In the genomic region with DNA sequence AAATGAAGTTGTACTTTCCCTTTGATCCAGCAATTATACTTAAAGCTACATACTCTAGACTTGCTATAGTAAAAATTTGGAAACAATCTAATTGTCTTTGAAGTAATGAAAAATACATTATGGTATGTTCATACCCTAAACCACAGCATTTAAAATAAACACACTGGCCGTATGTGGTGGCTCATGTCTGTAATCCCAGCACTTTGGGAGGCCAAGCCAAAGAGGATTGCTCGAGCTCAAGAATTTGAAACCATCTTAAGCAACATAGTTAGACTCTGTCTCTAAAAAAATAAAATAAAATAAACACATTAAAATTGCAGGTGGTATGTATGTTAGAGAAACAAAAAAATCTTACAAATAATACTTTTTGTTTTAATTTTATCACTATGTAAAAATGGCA, we compare ENCODE assay signal across 23 cellular contexts.
"Had no signal": no experiment of that assay in that cellular context is flagged by ENCODE, and none has a peak within 500 bp of the region (broad histone marks: within the 10 kb centered on the region; RNA-seq: fewer than 3 reads in every experiment).

No MANE protein-coding gene starts in this region.

- H3K27me3 ChIP-seq: body of pancreas, gastrocnemius medialis, pancreas, right atrium auricular region, upper lobe of right lung had no signal

- H3K9me3 ChIP-seq: body of pancreas, gastrocnemius medialis, left ventricle myocardium inferior, pancreas, psoas muscle, right atrium auricular region, upper lobe of right lung had no signal

- H3K36me3 ChIP-seq: gastrocnemius medialis, left ventricle myocardium inferior, pancreas, right atrium auricular region, upper lobe of right lung had no signal

- H3K4me1 ChIP-seq: body of pancreas, gastrocnemius medialis, left ventricle myocardium inferior, pancreas, psoas muscle, right atrium auricular region, upper lobe of right lung had no signal

- DNase-seq: activated B cell treated with CpG ODN at 0.5 μM for 24 hours; activated CD4-positive, alpha-beta T cell treated with anti-CD3 and anti-CD28 coated beads for 4 hours; activated CD4-positive, alpha-beta T cell treated with anti-CD3 and anti-CD28 coated beads, Interleukin-2, amount 50 U/mL, for 48 hours; activated CD8-positive, alpha-beta memory T cell treated with anti-CD3 and anti-CD28 coated beads, Interleukin-2, amount 50 U/mL, for 48 hours; activated naive CD4-positive, alpha-beta T cell treated with Interleukin-2 at 50 U/mL for 16 hours; activated naive CD8-positive, alpha-beta T cell treated with anti-CD3 and anti-CD28 coated beads for 36 hours; activated T-cell treated with anti-CD3 and anti-CD28 coated beads, Interleukin-2, amount 50 U/mL, for 48 hours; amniotic stem cell; body of pancreas; effector CD4-positive, alpha-beta T cell; erythroblast; gastrocnemius medialis; hippocampal formation; left ventricle myocardium inferior; midbrain; pancreas; psoas muscle; stimulated activated CD4-positive, alpha-beta T cell treated with anti-CD3 and anti-CD28 coated beads, Interleukin-4, amount 100 ng/mL, for 4 hours; stimulated activated naive CD8-positive, alpha-beta T cell treated with anti-CD3 and anti-CD28 coated beads, Interleukin-15, Interleukin-2, amounts not matched to agents 100 U/mL and 50 U/mL, for 24 hours; T-helper 1 cell; upper lobe of right lung had no signal

- ATAC-seq: body of pancreas; gastrocnemius medialis; natural killer cell treated with Interleukin-12 subunit alpha and Interleukin-12 subunit beta and Interleukin-15 and Interleukin-18, amount 100 ng/mL, for 72 hours; pancreas; stimulated activated naive CD8-positive, alpha-beta T cell treated with anti-CD3 and anti-CD28 coated beads, Interleukin-15, Interleukin-2, amounts not matched to agents 100 U/mL and 50 U/mL, for 24 hours; upper lobe of right lung had no signal

- H3K4me3 ChIP-seq: body of pancreas, gastrocnemius medialis, left ventricle myocardium inferior, pancreas, psoas muscle, right atrium auricular region, upper lobe of right lung had no signal
